ENCODE assay signal across 28 cellular contexts in the genomic region with DNA sequence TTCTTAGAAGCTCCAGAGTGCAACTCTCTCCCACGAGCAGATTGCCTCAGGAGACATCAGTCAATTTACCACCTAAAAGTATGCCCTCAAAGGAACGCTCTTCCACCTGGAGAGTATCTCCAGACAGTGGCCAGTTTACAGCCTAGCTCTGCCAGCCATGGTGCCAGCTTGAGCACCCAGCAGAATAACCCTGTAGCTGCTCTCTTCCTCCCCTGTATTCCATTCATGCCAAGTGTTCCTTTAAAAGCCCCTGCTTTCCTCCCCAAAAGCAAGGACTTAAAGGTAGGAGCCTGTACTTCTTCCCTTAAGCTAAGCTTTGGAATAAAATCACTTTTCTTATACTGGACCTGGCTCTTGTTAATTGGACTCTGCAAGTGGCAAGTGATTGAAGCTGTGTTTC.
"Had no signal": no experiment of that assay in that cellular context is flagged by ENCODE, and none has a peak within 500 bp of the region (broad histone marks: within the 10 kb centered on the region; RNA-seq: fewer than 3 reads in every experiment).

No MANE protein-coding gene starts in this region.

- H3K4me3 ChIP-seq: ascending aorta, cardiac muscle cell had no signal

- H3K36me3 ChIP-seq: ascending aorta, cardiac muscle cell had no signal

- H3K4me1 ChIP-seq: ascending aorta had no signal

- ATAC-seq: activated CD8-positive, alpha-beta memory T cell treated with anti-CD3 and anti-CD28 coated beads, Interleukin-2, amount 10 ng/mL, durations not matched to agents 7 days and 5 days; activated CD8-positive, alpha-beta T cell treated with anti-CD3 and anti-CD28 coated beads, Interleukin-2, amount 10 ng/mL, durations not matched to agents 7 days and 5 days; activated naive CD8-positive, alpha-beta T cell treated with anti-CD3 and anti-CD28 coated beads, Interleukin-2, amount 50 U/mL, for 24 hours had no signal

- H3K27ac ChIP-seq: ascending aorta, cardiac muscle cell, VCaP had no signal

- H3K27me3 ChIP-seq: ascending aorta, cardiac muscle cell had no signal

- H3K9me3 ChIP-seq: ascending aorta had no signal

- DNase-seq: activated B cell treated with CpG ODN at 0.5 μM for 24 hours; activated CD4-positive, alpha-beta memory T cell treated with anti-CD3 and anti-CD28 coated beads, Interleukin-2, amount 10 ng/mL, durations not matched to agents 7 days and 5 days; activated CD4-positive, alpha-beta T cell treated with anti-CD3 and anti-CD28 coated beads for 4 hours; activated CD4-positive, alpha-beta T cell treated with anti-CD3 and anti-CD28 coated beads, Interleukin-2, amount 10 ng/mL, durations not matched to agents 24 days and 14 days; activated CD4-positive, alpha-beta T cell treated with anti-CD3 and anti-CD28 coated beads, Interleukin-2, amount 50 U/mL, for 48 hours; activated CD4-positive, CD25-positive, alpha-beta regulatory T cell treated with anti-CD3 and anti-CD28 coated beads, Interleukin-2, amount 50 U/mL, for 72 hours; activated CD8-positive, alpha-beta memory T cell treated with anti-CD3 and anti-CD28 coated beads for 24 hours; activated CD8-positive, alpha-beta memory T cell treated with anti-CD3 and anti-CD28 coated beads, Interleukin-2, amount 10 ng/mL, durations not matched to agents 7 days and 5 days; activated CD8-positive, alpha-beta memory T cell treated with anti-CD3 and anti-CD28 coated beads, Interleukin-2, amount 50 U/mL, for 48 hours; activated CD8-positive, alpha-beta T cell treated with anti-CD3 and anti-CD28 coated beads, Interleukin-2, amount 10 ng/mL, durations not matched to agents 7 days and 5 days; activated effector memory CD4-positive, alpha-beta T cell treated with Interleukin-2 at 50 U/mL for 16 hours; activated gamma-delta T cell; activated naive CD4-positive, alpha-beta T cell treated with anti-CD3 and anti-CD28 coated beads, Interleukin-2, amount 10 ng/mL, durations not matched to agents 7 days and 5 days; activated naive CD4-positive, alpha-beta T cell treated with Interleukin-2 at 50 U/mL for 16 hours; activated naive CD8-positive, alpha-beta T cell treated with anti-CD3 and anti-CD28 coated beads, Interleukin-2, amount 10 ng/mL, durations not matched to agents 7 days and 5 days; activated naive CD8-positive, alpha-beta T cell treated with anti-CD3 and anti-CD28 coated beads, Interleukin-2, amount 50 U/mL, for 24 hours; activated T-cell treated with anti-CD3 and anti-CD28 coated beads, Interleukin-2, amount 50 U/mL, for 24 hours; activated T-cell treated with anti-CD3 and anti-CD28 coated beads, Interleukin-2, amount 50 U/mL, for 48 hours; amygdala; anterior cingulate cortex; caudate nucleus; cerebellar nuclear complex; T-helper 1 cell; T-helper 2 cell; T-helper 9 cell had no signal
